Comparison of ENCODE assay signal across 17 cellular contexts in the genomic region with DNA sequence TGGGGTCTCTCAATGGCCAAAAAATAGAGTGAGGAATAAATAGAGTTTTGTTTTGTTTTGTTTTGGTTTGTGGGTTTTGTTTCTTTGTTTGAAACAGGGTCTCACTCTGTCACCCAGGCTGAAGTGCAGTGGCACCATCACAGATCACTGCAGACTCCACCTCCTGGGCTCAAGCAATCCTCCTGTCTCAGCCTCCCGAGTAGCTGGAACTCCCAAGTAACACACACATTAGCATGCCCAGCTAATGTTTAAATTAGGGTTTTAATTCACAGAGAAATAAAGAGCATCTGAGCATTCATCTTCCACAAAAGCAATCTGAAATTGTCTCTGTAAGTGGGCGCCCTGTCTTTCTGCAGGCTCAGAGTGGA. TPM values are rescaled to one million over a fixed set of nuclear protein-coding genes. Genes with fewer than 3 reads are reported as not detected.
DNase-seq lines count a peak whose midpoint lies in the region; ATAC-seq and TF ChIP-seq lines count a peak whose summit lies in the region.
"Had no signal": no experiment of that assay in that cellular context is flagged by ENCODE, and none has a peak within 500 bp of the region (broad histone marks: within the 10 kb centered on the region; RNA-seq: fewer than 3 reads in every experiment).

No MANE protein-coding gene starts in this region.

- CTCF ChIA-PET in CD4-positive, alpha-beta memory T cell (lab: Charles Lee; ENCODE audit: partially characterized antibody) = interaction anchor here (0.7 to 2.8 kb wide), 4 partner anchors 9 to 24 kb away, joined by 4 to 18 read pairs (median 7); no protein-coding TSS in a partner anchor

- TF ChIP-seq CTCF in natural killer cell (IDR thresholded peaks at IDR 0.05) (no peak), tibial nerve (IDR thresholded peaks at IDR 0.05) (no peak)

- H3K36me3 ChIP-seq in CD4-positive, alpha-beta memory T cell (ENCODE audit: insufficient read depth, low read length) = no peaks in the 10 kb centered on the region
- H3K36me3 ChIP-seq in tibial nerve = no peaks in the 10 kb centered on the region
- H3K36me3 ChIP-seq: esophagus squamous epithelium, heart left ventricle had no signal

- no peak overlapping the region for H3K4me3 ChIP-seq in CD4-positive, alpha-beta memory T cell (ENCODE audit: low read length in 2 of 2)
- no peak overlapping the region for H3K4me3 ChIP-seq in tibial nerve
- H3K4me3 ChIP-seq: esophagus squamous epithelium, heart left ventricle had no signal

- DNase-seq in CD4-positive, alpha-beta memory T cell = no peak
- no peak for DNase-seq in activated naive CD8-positive, alpha-beta T cell treated with anti-CD3 and anti-CD28 coated beads for 36 hours
- DNase-seq in natural killer cell = no peak
- no peak for DNase-seq in tibial nerve (ENCODE audit: low spot score in 2 of 2)
- DNase-seq: esophagus squamous epithelium, kidney glomerular epithelial cell, MM.1S, NCI-H2081 treated with DMSO at 0.1 percent for 48 hours, NCI-H774 had no signal

- no peak for TF ChIP-seq POLR2A in tibial nerve (IDR thresholded peaks at IDR 0.05)

- ATAC-seq in natural killer cell (no peak), GM21526 (IDR thresholded peaks at IDR 0.05; ENCODE audit: low FRiP score, unreplicated experiment) (no peak), HG03442 (IDR thresholded peaks at IDR 0.05; ENCODE audit: unreplicated experiment) (no peak)
- ATAC-seq: heart left ventricle had no signal

- H3K27me3 ChIP-seq in CD4-positive, alpha-beta memory T cell (ENCODE audit: insufficient read depth, low read length) = no peaks in the 10 kb centered on the region
- H3K27me3 ChIP-seq in tibial nerve = no peaks in the 10 kb centered on the region
- H3K27me3 ChIP-seq: heart left ventricle had no signal

- intact Hi-C loops in CD4-positive, alpha-beta memory T cell (cut with micrococcal nuclease) = no loop called here
- intact Hi-C loops in natural killer cell (cut with micrococcal nuclease) = no loop called here

- peaks cover 29 to 76% (median 48%) of the 10 kb centered on the region in 4 donors for H3K4me1 Mint-ChIP-seq in CD4-positive, alpha-beta memory T cell
- H3K4me1 Mint-ChIP-seq in IgD-negative memory B cell = peaks cover 25 to 38% (median 28%) of the 10 kb centered on the region in 3 donors
- peaks cover 65% of the 10 kb centered on the region for H3K4me1 Mint-ChIP-seq in activated naive CD8-positive, alpha-beta T cell treated with anti-CD3 and anti-CD28 coated beads for 36 hours
- H3K4me1 Mint-ChIP-seq in natural killer cell = peaks cover 73 to 78% of the 10 kb centered on the region in 2 donors

- H3K27ac ChIP-seq in CD4-positive, alpha-beta memory T cell (ENCODE audit: low read depth, low read length) = no peak overlapping the region
- H3K27ac ChIP-seq in tibial nerve = peak overlapping the region in 1 of 4 donors; percentile 10
- H3K27ac ChIP-seq: RWPE1 had no signal

- 86 to 88% methylated on average over 2 of the region's 2 CpGs for WGBS in tibial nerve, 2 donors

- H3K9me3 ChIP-seq in CD4-positive, alpha-beta memory T cell (ENCODE audit: control insufficient read depth in 1 of 2, low read length in 2 of 2) = no peaks in the 10 kb centered on the region
- no peaks in the 10 kb centered on the region for H3K9me3 ChIP-seq in tibial nerve
- H3K9me3 ChIP-seq: esophagus squamous epithelium, heart left ventricle had no signal

- H3K27ac Mint-ChIP-seq in CD4-positive, alpha-beta memory T cell = peak overlapping the region in 6 of 7 donors; percentile 65 to 89 (median 80)
- peak overlapping the region in 1 of 3 donors; percentile 68 for H3K27ac Mint-ChIP-seq in IgD-negative memory B cell
- peak overlapping the region; percentile 55 for H3K27ac Mint-ChIP-seq in activated naive CD8-positive, alpha-beta T cell treated with anti-CD3 and anti-CD28 coated beads for 36 hours
- H3K27ac Mint-ChIP-seq in natural killer cell = peak overlapping the region; percentile 78 to 88

- TF ChIP-seq EP300 in tibial nerve (IDR thresholded peaks at IDR 0.05) = no peak

- H3K36me3 Mint-ChIP-seq in CD4-positive, alpha-beta memory T cell = no peaks in the 10 kb centered on the region
- no peaks in the 10 kb centered on the region for H3K36me3 Mint-ChIP-seq in IgD-negative memory B cell
- peaks cover 11% of the 10 kb centered on the region for H3K36me3 Mint-ChIP-seq in activated naive CD8-positive, alpha-beta T cell treated with anti-CD3 and anti-CD28 coated beads for 36 hours
- no peaks in the 10 kb centered on the region for H3K36me3 Mint-ChIP-seq in natural killer cell

- H3K27me3 Mint-ChIP-seq in CD4-positive, alpha-beta memory T cell = no peaks in the 10 kb centered on the region
- no peaks in the 10 kb centered on the region for H3K27me3 Mint-ChIP-seq in IgD-negative memory B cell
- peaks cover 4% of the 10 kb centered on the region for H3K27me3 Mint-ChIP-seq in activated naive CD8-positive, alpha-beta T cell treated with anti-CD3 and anti-CD28 coated beads for 36 hours
- H3K27me3 Mint-ChIP-seq in natural killer cell (ENCODE audit: low read depth in 2 of 2) = no peaks in the 10 kb centered on the region

- POLR2A ChIA-PET in CD4-positive, alpha-beta memory T cell (lab: Charles Lee; ENCODE audit: partially characterized antibody) = interaction anchor here (1.3 to 1.9 kb wide), 5 partner anchors 13 to 42 kb away, joined by 4 to 16 read pairs (median 6); a partner anchor contains a TSS

- peak overlapping the region in 5 of 8 donors; percentile 4 to 43 (median 36) for H3K4me3 Mint-ChIP-seq in CD4-positive, alpha-beta memory T cell
- H3K4me3 Mint-ChIP-seq in IgD-negative memory B cell = peak overlapping the region in 3 of 4 donors; percentile 7 to 86 (median 11)
- H3K4me3 Mint-ChIP-seq in activated naive CD8-positive, alpha-beta T cell treated with anti-CD3 and anti-CD28 coated beads for 36 hours = peak overlapping the region; percentile 32
- H3K4me3 Mint-ChIP-seq in natural killer cell = peak overlapping the region; percentile 71
- H3K4me3 Mint-ChIP-seq: CD14-positive monocyte had no signal

- H3K4me1 ChIP-seq in CD4-positive, alpha-beta memory T cell (ENCODE audit: insufficient read depth, low read length) = peaks cover 50% of the 10 kb centered on the region
- peaks cover 4 to 54% (median 33%) of the 10 kb centered on the region in 4 donors for H3K4me1 ChIP-seq in tibial nerve

- H3K9me3 Mint-ChIP-seq in CD4-positive, alpha-beta memory T cell = peaks cover 0 to 2% (median 0%) of the 10 kb centered on the region in 8 donors
- H3K9me3 Mint-ChIP-seq in IgD-negative memory B cell (no peaks in the 10 kb centered on the region), natural killer cell (no peaks in the 10 kb centered on the region)
- peaks cover 8% of the 10 kb centered on the region for H3K9me3 Mint-ChIP-seq in activated naive CD8-positive, alpha-beta T cell treated with anti-CD3 and anti-CD28 coated beads for 36 hours

RNA-seq across cellular contexts. Expression of a gene that starts 9.2 kb away (rescaled TPM):
- 1 to 10 TPM; 6.2 to 7.2 TPM for total RNA-seq in CD4-positive, alpha-beta memory T cell
- polyA plus RNA-seq in CD4-positive, alpha-beta memory T cell = 100 to 1,000 TPM in 1 of 2 donors, 1 to 10 TPM in 1; 9.1 to 108 TPM
- polyA plus RNA-seq in IgD-negative memory B cell = 1.4 TPM
- 10 to 100 TPM; 93.0 to 96.1 TPM for total RNA-seq in activated naive CD8-positive, alpha-beta T cell treated with anti-CD3 and anti-CD28 coated beads for 36 hours
- total RNA-seq in natural killer cell = 100 to 1,000 TPM in 1 of 3 donors, 10 to 100 TPM in 2; 64.0 to 165 (median 93.6) TPM
- 100 to 1,000 TPM; 258 to 816 (median 325) TPM for total RNA-seq in tibial nerve

RNA-seq across cellular contexts. Expression of a gene that starts 16.0 kb away (rescaled TPM):
- 100 to 1,000 TPM; 119 to 121 TPM for total RNA-seq in CD4-positive, alpha-beta memory T cell
- 1,000 to 10,000 TPM; 2,073 to 2,173 TPM for polyA plus RNA-seq in CD4-positive, alpha-beta memory T cell
- 233 TPM for polyA plus RNA-seq in IgD-negative memory B cell
- 100 to 1,000 TPM; 345 to 356 TPM for total RNA-seq in activated naive CD8-positive, alpha-beta T cell treated with anti-CD3 and anti-CD28 coated beads for 36 hours
- total RNA-seq in natural killer cell (100 to 1,000 TPM; 540 to 809 (median 710) TPM), tibial nerve (100 to 1,000 TPM; 216 to 431 (median 256) TPM)

RNA-seq across cellular contexts. Expression of a gene that starts 22.3 kb away (rescaled TPM):
- total RNA-seq in CD4-positive, alpha-beta memory T cell = 100 to 1,000 TPM; 202 to 203 TPM
- 1,000 to 10,000 TPM; 2,491 to 3,716 TPM for polyA plus RNA-seq in CD4-positive, alpha-beta memory T cell
- polyA plus RNA-seq in IgD-negative memory B cell = 1,305 TPM
- total RNA-seq in activated naive CD8-positive, alpha-beta T cell treated with anti-CD3 and anti-CD28 coated beads for 36 hours = 100 to 1,000 TPM; 474 to 496 TPM
- 1,000 to 10,000 TPM; 1,080 to 1,421 (median 1,273) TPM for total RNA-seq in natural killer cell
- total RNA-seq in tibial nerve = 100 to 1,000 TPM; 258 to 624 (median 292) TPM

RNA-seq across cellular contexts. Expression of a gene that starts 30.5 kb away (rescaled TPM):
- not detected for total RNA-seq in CD4-positive, alpha-beta memory T cell
- not detected for polyA plus RNA-seq in CD4-positive, alpha-beta memory T cell
- polyA plus RNA-seq in IgD-negative memory B cell = not detected
- total RNA-seq in activated naive CD8-positive, alpha-beta T cell treated with anti-CD3 and anti-CD28 coated beads for 36 hours = not detected
- total RNA-seq in natural killer cell (not detected), tibial nerve (not detected)
- total RNA-seq: aorta, esophagus squamous epithelium, heart left ventricle, temporal lobe had no signal
- polyA plus RNA-seq: aorta, CD14-positive monocyte, heart left ventricle had no signal

RNA-seq across cellular contexts. Expression of a gene that starts 39.4 kb away (rescaled TPM):
- 1 to 10 TPM; 2.2 to 2.4 TPM for total RNA-seq in CD4-positive, alpha-beta memory T cell
- not detected for polyA plus RNA-seq in CD4-positive, alpha-beta memory T cell
- polyA plus RNA-seq in IgD-negative memory B cell = not detected
- total RNA-seq in activated naive CD8-positive, alpha-beta T cell treated with anti-CD3 and anti-CD28 coated beads for 36 hours = 1 to 10 TPM; 1.1 to 1.9 TPM
- total RNA-seq in natural killer cell (1 to 10 TPM in 2 of 3 donors, under 1 TPM in 1; 0.66 to 1.5 (median 1.5) TPM), tibial nerve (10 to 100 TPM in 2 of 4 donors, 1 to 10 TPM in 2; 7.1 to 22.2 (median 14.1) TPM)
- polyA plus RNA-seq: CD14-positive monocyte had no signal

Comparison
In these comparisons a context has a peak if more than half of its experiments do, and no peak if none do; other contexts are left out.
1. H3K4me3 Mint-ChIP-seq: peak in every context shown above with its lines; median percentile 71 in natural killer cell; 36 in CD4-positive, alpha-beta memory T cell; 32 in activated naive CD8-positive, alpha-beta T cell treated with anti-CD3 and anti-CD28 coated beads for 36 hours; 11 in IgD-negative memory B cell.
2. RNA of a gene that starts 9.2 kb away (total RNA-seq): 258 to 816 TPM in tibial nerve, 93.0 to 96.1 TPM in activated naive CD8-positive, alpha-beta T cell treated with anti-CD3 and anti-CD28 coated beads for 36 hours and 64.0 to 165 TPM in natural killer cell; 6.2 to 7.2 TPM in CD4-positive, alpha-beta memory T cell; every median in the first group is over 4 times any median in the second.